18 cellular contexts compared by ENCODE assay signal in the genomic region with DNA sequence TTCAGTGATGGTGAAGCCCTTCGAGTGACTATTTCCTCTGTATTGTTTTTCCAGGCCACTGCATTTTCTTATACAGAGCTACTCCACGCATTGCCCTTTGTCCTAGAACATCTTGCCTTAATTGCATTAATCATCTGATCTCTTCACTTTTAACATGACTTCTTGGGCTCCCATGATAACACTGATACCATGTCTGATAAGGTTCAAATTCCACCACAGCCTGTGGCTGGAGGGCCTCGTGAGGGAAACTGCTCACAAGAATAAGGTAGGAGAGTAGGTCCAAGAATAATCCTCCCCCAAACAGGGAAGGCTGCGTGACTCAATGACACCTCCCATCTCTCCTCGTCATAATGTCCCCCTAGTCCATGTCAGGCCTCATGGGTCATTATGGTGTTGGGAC.
DNase-seq lines count a peak whose midpoint lies in the region; TF ChIP-seq lines count a peak whose summit lies in the region.
"Had no signal": no experiment of that assay in that cellular context is flagged by ENCODE, and none has a peak within 500 bp of the region (broad histone marks: within the 10 kb centered on the region; RNA-seq: fewer than 3 reads in every experiment).

No MANE protein-coding gene starts in this region.

- peak overlapping the region; percentile 10 for H3K4me3 ChIP-seq in endodermal cell (ENCODE audit: low read length)
- no peak overlapping the region for H3K4me3 ChIP-seq in hepatocyte
- no peak overlapping the region for H3K4me3 ChIP-seq in mesendoderm (ENCODE audit: low read length)
- no peak overlapping the region for H3K4me3 ChIP-seq in WERI-Rb-1 (ENCODE audit: low read depth, low read length)
- no peak overlapping the region for H3K4me3 ChIP-seq in dorsolateral prefrontal cortex
- H3K4me3 ChIP-seq: A549; BLaER1 treated with 17β-estradiol and CSF1 and Interleukin-3, amounts not matched to agents 10 nM and 100 nM had no signal

- H3K27ac ChIP-seq in endodermal cell (ENCODE audit: low read depth, low read length) (no peak overlapping the region), hepatocyte (peak overlapping the region; percentile 64), mesendoderm (ENCODE audit: low read depth, low read length) (no peak overlapping the region), WERI-Rb-1 (no peak overlapping the region), dorsolateral prefrontal cortex (peak overlapping the region in 1 of 59 donors; percentile 31)
- H3K27ac ChIP-seq: 22Rv1; A549; BLaER1 treated with 17β-estradiol and CSF1 and Interleukin-3, amounts not matched to agents 10 nM and 100 nM; C4-2B had no signal

- H3K9me3 ChIP-seq in endodermal cell (ENCODE audit: control insufficient read depth, low read length) (peaks cover 6% of the 10 kb centered on the region), hepatocyte (ENCODE audit: low read depth) (no peaks in the 10 kb centered on the region), WERI-Rb-1 (ENCODE audit: severe bottlenecking) (peaks cover 10% of the 10 kb centered on the region)
- H3K9me3 ChIP-seq: Caco-2 had no signal

- H3K4me1 ChIP-seq in endodermal cell (ENCODE audit: control insufficient read depth, insufficient read depth, low read length) (peaks cover 5% of the 10 kb centered on the region), hepatocyte (ENCODE audit: insufficient read depth) (peaks cover 6% of the 10 kb centered on the region), mesendoderm (ENCODE audit: control insufficient read depth, low read depth, low read length) (no peaks in the 10 kb centered on the region)
- H3K4me1 ChIP-seq: A549, Caco-2 had no signal

- H3K56ac ChIP-seq in mesendoderm (ENCODE audit: low read length): no peak overlapping the region

- H3K27me3 ChIP-seq in endodermal cell (ENCODE audit: control insufficient read depth, insufficient read depth, low read length, poor library complexity, severe bottlenecking) (no peaks in the 10 kb centered on the region), hepatocyte (no peaks in the 10 kb centered on the region), mesendoderm (ENCODE audit: insufficient read depth, low read length, poor library complexity) (no peaks in the 10 kb centered on the region), WERI-Rb-1 (ENCODE audit: insufficient read depth, low read depth, severe bottlenecking) (peaks cover 74% of the 10 kb centered on the region), dorsolateral prefrontal cortex (no peaks in the 10 kb centered on the region)
- H3K27me3 ChIP-seq: BLaER1 treated with 17β-estradiol and CSF1 and Interleukin-3, amounts not matched to agents 10 nM and 100 nM had no signal

- H3K36me3 Mint-ChIP-seq in endodermal cell (ENCODE audit: low read depth): no peaks in the 10 kb centered on the region
- H3K36me3 Mint-ChIP-seq: CD8-positive, alpha-beta T cell had no signal

- H2BK15ac ChIP-seq in mesendoderm (replicated peaks; ENCODE audit: low read depth): no peak overlapping the region

- DNase-seq in endodermal cell (no peak), hepatocyte (ENCODE audit: low spot score) (no peak), mesendoderm (peak; percentile 29), WERI-Rb-1 (no peak), T-helper 1 cell (no peak), dorsolateral prefrontal cortex (no peak)
- DNase-seq: AML-193; Caco-2; Calu3; CD4-positive, alpha-beta T cell; CD8-positive, alpha-beta T cell; DMS79 treated with DMSO at 0.1 percent for 48 hours; GF-D8 had no signal

- H4K8ac ChIP-seq in mesendoderm (ENCODE audit: low read depth, low read length): no peak overlapping the region

- peaks cover 2% of the 10 kb centered on the region for H3K9me3 Mint-ChIP-seq in endodermal cell
- H3K9me3 Mint-ChIP-seq: CD4-positive, alpha-beta T cell; CD8-positive, alpha-beta T cell had no signal

- no peak overlapping the region for H2AK5ac ChIP-seq in mesendoderm (ENCODE audit: low read length)

- no peak overlapping the region for H3K23ac ChIP-seq in mesendoderm (ENCODE audit: low read length)

- no peak overlapping the region for H3K18ac ChIP-seq in mesendoderm (ENCODE audit: low read length)

- H3K36me3 ChIP-seq in endodermal cell (ENCODE audit: control insufficient read depth, insufficient read depth, low read length) (no peaks in the 10 kb centered on the region), hepatocyte (replicated peaks; ENCODE audit: insufficient read depth, low read depth) (no peaks in the 10 kb centered on the region), mesendoderm (ENCODE audit: control insufficient read depth, insufficient read depth, low read length) (no peaks in the 10 kb centered on the region), WERI-Rb-1 (no peaks in the 10 kb centered on the region)
- H3K36me3 ChIP-seq: BLaER1 treated with 17β-estradiol and CSF1 and Interleukin-3, amounts not matched to agents 10 nM and 100 nM had no signal

- H3K4me3 Mint-ChIP-seq in endodermal cell: no peak overlapping the region
- H3K4me3 Mint-ChIP-seq: B cell; CD4-positive, alpha-beta T cell; CD8-positive, alpha-beta T cell had no signal

- H3K4me2 ChIP-seq in hepatocyte (peak overlapping the region; percentile 8), mesendoderm (ENCODE audit: low read length) (no peak overlapping the region)
- H3K4me2 ChIP-seq: A549 had no signal

- H3K27ac Mint-ChIP-seq in endodermal cell: no peak overlapping the region
- H3K27ac Mint-ChIP-seq: B cell; CD4-positive, alpha-beta T cell; CD8-positive, alpha-beta T cell had no signal

- TF ChIP-seq CTCF in endodermal cell (conservative IDR thresholded peaks at IDR 0.05): no peak
- no peak for TF ChIP-seq CTCF in hepatocyte (IDR thresholded peaks at IDR 0.05; ENCODE audit: poor library complexity)
- TF ChIP-seq CTCF in WERI-Rb-1 (IDR thresholded peaks at IDR 0.05; ENCODE audit: low read depth, low read length): no peak
- no peak for TF ChIP-seq CTCF in dorsolateral prefrontal cortex (IDR thresholded peaks at IDR 0.05 in 54 of 56, conservative IDR thresholded peaks at IDR 0.05 in 2 of 56; ENCODE audit: low read depth in 1 of 56, partially characterized antibody in 56 of 56)

- H4K5ac ChIP-seq in mesendoderm (ENCODE audit: low read length): no peak overlapping the region

- H3K79me2 ChIP-seq in hepatocyte (no peaks in the 10 kb centered on the region), mesendoderm (ENCODE audit: control insufficient read depth, insufficient read depth, low read length) (no peaks in the 10 kb centered on the region)

- no peak overlapping the region for H3K4ac ChIP-seq in mesendoderm (ENCODE audit: low read depth, low read length)

- H3K79me1 ChIP-seq in mesendoderm (ENCODE audit: low read length): no peaks in the 10 kb centered on the region

- H3K9ac ChIP-seq in endodermal cell (ENCODE audit: extremely low read depth, low read length, poor library complexity, severe bottlenecking) (no peak overlapping the region), mesendoderm (ENCODE audit: low read length) (no peak overlapping the region)
- H3K9ac ChIP-seq: BLaER1 treated with 17β-estradiol and CSF1 and Interleukin-3, amounts not matched to agents 10 nM and 100 nM had no signal

- H2AFZ ChIP-seq in hepatocyte: no peak overlapping the region

- WGBS in endodermal cell (ENCODE audit: insufficient coverage in 1 of 2, insufficient read length in 1 of 2), 2 experiments: 82 to 83% methylated on average over 2 to 5 of the region's 5 CpGs
- 74% methylated on average over 5 of the region's 5 CpGs for WGBS in hepatocyte (ENCODE audit: low lambda C conversion rate, missing lambda C conversion rate)
- no CpG with 5 or more reads among the region's 5 CpGs for WGBS in mesendoderm (ENCODE audit: extremely low coverage, insufficient coverage, low lambda C conversion rate)

- H3K4me1 Mint-ChIP-seq in endodermal cell: peaks cover 4% of the 10 kb centered on the region
- H3K4me1 Mint-ChIP-seq: B cell had no signal

- intact Hi-C loops in dorsolateral prefrontal cortex (cut with DNase I): no loop called here

- H3K9me2 ChIP-seq in hepatocyte (replicated peaks; ENCODE audit: insufficient read depth): no peaks in the 10 kb centered on the region

- no peaks in the 10 kb centered on the region for H4K20me1 ChIP-seq in hepatocyte (ENCODE audit: insufficient read depth, poor library complexity, severe bottlenecking)
- H4K20me1 ChIP-seq: BLaER1 treated with 17β-estradiol and CSF1 and Interleukin-3, amounts not matched to agents 10 nM and 100 nM had no signal

- H2BK120ac ChIP-seq in mesendoderm (ENCODE audit: low read depth, low read length): no peak overlapping the region

- no peak overlapping the region for H2BK5ac ChIP-seq in mesendoderm (ENCODE audit: low read length)

- peaks cover 6% of the 10 kb centered on the region for H3K27me3 Mint-ChIP-seq in endodermal cell (ENCODE audit: insufficient read depth)
